22 cellular contexts compared by ENCODE assay signal in genomic region chr19:50701367-50701985, GRCh38. TPM values are rescaled to one million over a fixed set of nuclear protein-coding genes. Genes with fewer than 3 reads are reported as not detected.
A peak's percentile ranks its signal among the peaks of the same experiment; 100 is the strongest.
DNase-seq lines count a peak whose midpoint lies in the region; TF ChIP-seq lines count a peak whose summit lies in the region.
"Had no signal": no experiment of that assay in that cellular context is flagged by ENCODE, and none has a peak within 500 bp of the region (broad histone marks: within the 10 kb centered on the region; RNA-seq: fewer than 3 reads in every experiment).

No MANE protein-coding gene starts in this region.

- H3K4me3 ChIP-seq in BLaER1 (no peak overlapping the region), epithelial cell of proximal tubule (ENCODE audit: low read depth, low read length) (peak overlapping the region; percentile 71)
- H3K4me3 ChIP-seq: A549, GM12878 had no signal

- peak; percentile 53 for DNase-seq in RKO (ENCODE audit: low spot score)
- DNase-seq in epithelial cell of proximal tubule (ENCODE audit: low read depth), result no peak
- no peak for DNase-seq in amniotic stem cell (lab: John Stamatoyannopoulos, UW)
- no peak for DNase-seq in NOMO-1 treated with DMSO at 0.1 percent for 48 hours (lab: John Stamatoyannopoulos, UW; ENCODE audit: unreplicated experiment)
- no peak for DNase-seq in dedifferentiated amniotic fluid mesenchymal stem cell (ENCODE audit: extremely low spot score)
- DNase-seq: AML-193; CD4-positive, alpha-beta memory T cell; CD8-positive, alpha-beta memory T cell; COR-L47; DMS 273 treated with DMSO at 0.1 percent for 48 hours; DMS153; DMS53; DMS79; DND-41; EL; GDM1 had no signal

- H3K9ac ChIP-seq in BLaER1, result no peak overlapping the region

- peaks cover 47% of the 10 kb centered on the region for H3K36me3 ChIP-seq in BLaER1

- TF ChIP-seq CTCF in epithelial cell of proximal tubule (conservative IDR thresholded peaks at IDR 0.05; ENCODE audit: low read depth, low read length), result no peak

- H3K4me2 ChIP-seq in BLaER1, result peak overlapping the region; percentile 92
- H3K4me2 ChIP-seq: A549 had no signal

- no peak overlapping the region for H3K27ac ChIP-seq in BLaER1
- H3K27ac ChIP-seq: 22Rv1, A549, C4-2B had no signal

- H3K4me1 ChIP-seq in BLaER1, result peaks cover 50% of the 10 kb centered on the region

- peaks cover 99% of the 10 kb centered on the region for H4K20me1 ChIP-seq in BLaER1

- H3K9me3 ChIP-seq in BLaER1, result no peaks in the 10 kb centered on the region
- H3K9me3 ChIP-seq: A549 had no signal

- H3K27me3 ChIP-seq in BLaER1, result no peaks in the 10 kb centered on the region

RNA-seq across cellular contexts. Expression of gene SHANK1, which starts 18.1 kb away (rescaled TPM):
- total RNA-seq in epithelial cell of proximal tubule, result 0.29 TPM in 1 of 2 replicates, not detected in the other
- total RNA-seq: B cell; CD4-positive, alpha-beta memory T cell; CD8-positive, alpha-beta memory T cell; GM12878 had no signal

RNA-seq across cellular contexts. Expression of gene CLEC11A, which starts 21.7 kb away (rescaled TPM):
- 2.8 and 12.7 TPM in 2 replicates for total RNA-seq in epithelial cell of proximal tubule
- total RNA-seq: GM12878 had no signal

RNA-seq across cellular contexts. Expression of gene C19orf81, which starts 52.2 kb away (rescaled TPM):
- 9.6 TPM in 1 of 2 replicates, not detected in the other for total RNA-seq in epithelial cell of proximal tubule
- total RNA-seq: B cell; CD4-positive, alpha-beta memory T cell; CD8-positive, alpha-beta memory T cell had no signal
